ENCODE assay signal across 2 cellular contexts in genomic region chr17:63934391-63935112, GRCh38.
TF ChIP-seq lines count a peak whose summit lies in the region.

No MANE protein-coding gene starts in this region.

TF ChIP-seq in SK-N-SH, 30 proteins besides CTCF, POLR2A, EP300 and RAD21:
- TF ChIP-seq REST (IDR thresholded peaks at IDR 0.05; ENCODE audit: low read depth, low read length) (no peak), USF1 (IDR thresholded peaks at IDR 0.05; ENCODE audit: borderline replicate concordance, low read depth) (no peak), JUND (IDR thresholded peaks at IDR 0.05) (no peak), POLR2AphosphoS5 (IDR thresholded peaks at IDR 0.05; ENCODE audit: low read depth, low read length) (no peak), ZBTB33 (IDR thresholded peaks at IDR 0.05; ENCODE audit: borderline replicate concordance, low read depth) (no peak), TAF1 (IDR thresholded peaks at IDR 0.05; ENCODE audit: borderline replicate concordance, low read depth, low read length) (no peak), EZH2phosphoT487 (IDR thresholded peaks at IDR 0.05; ENCODE audit: borderline replicate concordance, low read depth) (no peak), TCF12 (IDR thresholded peaks at IDR 0.05) (no peak)

TF ChIP-seq in SK-N-SH treated with all-trans-retinoic acid at 6 μM for 48 hours, 23 proteins besides CTCF, POLR2A, EP300 and RAD21 (continued from another document):
- no peak for TF ChIP-seq CSRNP3 (CRISPR knock-in tag; IDR thresholded peaks at IDR 0.05)
- TF ChIP-seq ZFP3 (CRISPR knock-in tag; IDR thresholded peaks at IDR 0.05), result no peak
